17 cellular contexts compared by ENCODE assay signal in genomic region chr2:241958818-241959545, GRCh38.
"Had no signal": no experiment of that assay in that cellular context is flagged by ENCODE, and none has a peak within 500 bp of the region (broad histone marks: within the 10 kb centered on the region; RNA-seq: fewer than 3 reads in every experiment).

No MANE protein-coding gene starts in this region.

- H3K36me3 ChIP-seq: prostate gland, right atrium auricular region, thoracic aorta, upper lobe of left lung, WERI-Rb-1 had no signal

- H3K4me1 Mint-ChIP-seq: neural crest cell had no signal

- H3K27me3 Mint-ChIP-seq: activated CD4-positive, alpha-beta T cell treated with anti-CD3 and anti-CD28 coated beads for 36 hours had no signal

- DNase-seq: activated CD4-positive, alpha-beta T cell treated with anti-CD3 and anti-CD28 coated beads for 36 hours; activated CD4-positive, alpha-beta T cell treated with anti-CD3 and anti-CD28 coated beads, Interleukin-2, amount 50 U/mL, for 48 hours; aorta; cerebellar nuclear complex; cortex of kidney; effector CD4-positive, alpha-beta T cell; left ventricle myocardium superior; stimulated activated CD4-positive, alpha-beta T cell treated with anti-CD3 and anti-CD28 coated beads, Interleukin-15, amount 100 ng/mL, for 24 hours; stimulated activated CD4-positive, alpha-beta T cell treated with anti-CD3 and anti-CD28 coated beads, Interleukin-2, amount 100 ng/mL, for 48 hours; T1000; upper lobe of left lung; WERI-Rb-1 had no signal

- H3K9me3 ChIP-seq: prostate gland, right atrium auricular region, thoracic aorta, upper lobe of left lung had no signal

- H3K27ac ChIP-seq: prostate gland, right atrium auricular region, skin epidermis, thoracic aorta, upper lobe of left lung, WERI-Rb-1 had no signal

- H3K4me3 Mint-ChIP-seq: activated CD4-positive, alpha-beta T cell treated with anti-CD3 and anti-CD28 coated beads for 36 hours; neural crest cell had no signal

- H3K27ac Mint-ChIP-seq: activated CD4-positive, alpha-beta T cell treated with anti-CD3 and anti-CD28 coated beads for 36 hours had no signal

- H3K4me3 ChIP-seq: prostate gland, right atrium auricular region, skin epidermis, thoracic aorta, upper lobe of left lung had no signal

- ATAC-seq: activated CD4-positive, alpha-beta T cell treated with anti-CD3 and anti-CD28 coated beads for 36 hours; left ventricle myocardium superior had no signal

- H3K9me3 Mint-ChIP-seq: neural crest cell had no signal

- H3K4me1 ChIP-seq: prostate gland, right atrium auricular region, upper lobe of left lung had no signal

- H3K27me3 ChIP-seq: right atrium auricular region, upper lobe of left lung had no signal
